Comparison of ENCODE assay signal across 17 cellular contexts in the genomic region with DNA sequence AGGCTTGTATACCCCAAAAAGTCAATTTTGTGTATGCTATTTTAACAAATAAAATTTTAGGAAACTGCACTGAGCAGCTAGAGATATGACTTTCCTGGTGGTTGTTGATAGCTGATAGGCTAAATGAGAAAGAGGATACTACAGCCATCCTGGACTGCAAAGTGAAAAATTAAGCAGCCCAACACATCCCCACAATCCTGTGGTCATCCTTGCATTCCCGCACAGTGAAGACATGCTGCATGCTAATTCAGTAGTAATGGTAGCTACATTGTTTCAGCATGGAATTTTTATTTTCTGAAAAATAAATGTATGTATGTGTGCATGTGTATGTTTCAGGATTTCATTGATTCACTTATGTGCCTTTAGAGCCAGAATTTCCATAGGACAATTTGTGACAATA.
"Had no signal": no experiment of that assay in that cellular context is flagged by ENCODE, and none has a peak within 500 bp of the region (broad histone marks: within the 10 kb centered on the region; RNA-seq: fewer than 3 reads in every experiment).

No MANE protein-coding gene starts in this region.

- H3K36me3 ChIP-seq: cardiac muscle cell, upper lobe of left lung had no signal

- H3K27ac Mint-ChIP-seq: activated naive CD8-positive, alpha-beta T cell treated with anti-CD3 and anti-CD28 coated beads, Interleukin-2, amount 10 ng/mL, durations not matched to agents 7 days and 5 days; activated T-helper 1 cell treated with anti-CD3 and anti-CD28 coated beads, Interleukin-12 subunit alpha, Interleukin-12 subunit beta, Interleukin-2, Interleukin-4 antibody, amounts not matched to agents 30 ng/mL and 10 ng/mL and 1 ng/mL, durations not matched to agents 14 hours and 24 hours and 36 hours; nephron progenitor cell; progenitor cell of endocrine pancreas; stimulated activated naive CD8-positive, alpha-beta T cell treated with anti-CD3 and anti-CD28 coated beads, Interleukin-15, Interleukin-2, amounts not matched to agents 100 ng/mL and 50 ng/mL, for 24 hours; T-helper 2 cell treated with Interferon-gamma antibody and Interleukin-4, amounts not matched to agents 5 μg/mL and 100 μg/mL, for 36 hours had no signal

- H3K36me3 Mint-ChIP-seq: activated naive CD8-positive, alpha-beta T cell treated with anti-CD3 and anti-CD28 coated beads, Interleukin-2, amount 10 ng/mL, durations not matched to agents 7 days and 5 days had no signal

- H3K4me1 Mint-ChIP-seq: activated naive CD8-positive, alpha-beta T cell treated with anti-CD3 and anti-CD28 coated beads, Interleukin-2, amount 10 ng/mL, durations not matched to agents 7 days and 5 days had no signal

- H3K9me3 Mint-ChIP-seq: activated naive CD8-positive, alpha-beta T cell treated with anti-CD3 and anti-CD28 coated beads, Interleukin-2, amount 10 ng/mL, durations not matched to agents 7 days and 5 days; activated T-helper 1 cell treated with anti-CD3 and anti-CD28 coated beads, Interleukin-12 subunit alpha, Interleukin-12 subunit beta, Interleukin-2, Interleukin-4 antibody, amounts not matched to agents 30 ng/mL and 10 ng/mL and 1 ng/mL, durations not matched to agents 14 hours and 24 hours and 36 hours; nephron progenitor cell; stimulated activated naive CD8-positive, alpha-beta T cell treated with anti-CD3 and anti-CD28 coated beads, Interleukin-15, Interleukin-2, amounts not matched to agents 100 ng/mL and 50 ng/mL, for 24 hours; T-helper 2 cell treated with Interferon-gamma antibody and Interleukin-4, amounts not matched to agents 5 μg/mL and 100 μg/mL, for 36 hours had no signal

- H3K4me3 Mint-ChIP-seq: activated naive CD8-positive, alpha-beta T cell treated with anti-CD3 and anti-CD28 coated beads, Interleukin-2, amount 10 ng/mL, durations not matched to agents 7 days and 5 days; activated T-helper 1 cell treated with anti-CD3 and anti-CD28 coated beads, Interleukin-12 subunit alpha, Interleukin-12 subunit beta, Interleukin-2, Interleukin-4 antibody, amounts not matched to agents 30 ng/mL and 10 ng/mL and 1 ng/mL, durations not matched to agents 14 hours and 24 hours and 36 hours; nephron progenitor cell; stimulated activated naive CD8-positive, alpha-beta T cell treated with anti-CD3 and anti-CD28 coated beads, Interleukin-15, Interleukin-2, amounts not matched to agents 100 ng/mL and 50 ng/mL, for 24 hours; T-helper 2 cell treated with Interferon-gamma antibody and Interleukin-4, amounts not matched to agents 5 μg/mL and 100 μg/mL, for 36 hours had no signal

- H3K4me3 ChIP-seq: cardiac muscle cell, upper lobe of left lung had no signal

- H3K27ac ChIP-seq: cardiac muscle cell, upper lobe of left lung had no signal

- ATAC-seq: right cardiac atrium had no signal

- H3K27me3 Mint-ChIP-seq: activated naive CD8-positive, alpha-beta T cell treated with anti-CD3 and anti-CD28 coated beads, Interleukin-2, amount 10 ng/mL, durations not matched to agents 7 days and 5 days; stimulated activated naive CD8-positive, alpha-beta T cell treated with anti-CD3 and anti-CD28 coated beads, Interleukin-15, Interleukin-2, amounts not matched to agents 100 ng/mL and 50 ng/mL, for 24 hours had no signal

- DNase-seq: activated CD4-positive, alpha-beta T cell treated with anti-CD3 and anti-CD28 coated beads, Interleukin-2, amount 50 U/mL, for 1 hour; activated CD8-positive, alpha-beta memory T cell treated with anti-CD3 and anti-CD28 coated beads for 24 hours; activated naive CD8-positive, alpha-beta T cell treated with anti-CD3 and anti-CD28 coated beads, Interleukin-2, amount 10 ng/mL, durations not matched to agents 7 days and 5 days; anterior cingulate cortex; hippocampal formation; mesendoderm; nephron progenitor cell; right cardiac atrium; small intestine; stimulated activated CD4-positive, alpha-beta T cell treated with anti-CD3 and anti-CD28 coated beads, Interleukin-4, amount 100 ng/mL, for 4 hours; stimulated activated CD8-positive, alpha-beta memory T cell treated with anti-CD3 and anti-CD28 coated beads, Interleukin-4, amount 100 ng/mL, for 48 hours; upper lobe of left lung had no signal

- H3K9me3 ChIP-seq: upper lobe of left lung had no signal

- H3K27me3 ChIP-seq: cardiac muscle cell, upper lobe of left lung had no signal
